Comparison of ENCODE assay signal across 1 cellular context in the genomic region with DNA sequence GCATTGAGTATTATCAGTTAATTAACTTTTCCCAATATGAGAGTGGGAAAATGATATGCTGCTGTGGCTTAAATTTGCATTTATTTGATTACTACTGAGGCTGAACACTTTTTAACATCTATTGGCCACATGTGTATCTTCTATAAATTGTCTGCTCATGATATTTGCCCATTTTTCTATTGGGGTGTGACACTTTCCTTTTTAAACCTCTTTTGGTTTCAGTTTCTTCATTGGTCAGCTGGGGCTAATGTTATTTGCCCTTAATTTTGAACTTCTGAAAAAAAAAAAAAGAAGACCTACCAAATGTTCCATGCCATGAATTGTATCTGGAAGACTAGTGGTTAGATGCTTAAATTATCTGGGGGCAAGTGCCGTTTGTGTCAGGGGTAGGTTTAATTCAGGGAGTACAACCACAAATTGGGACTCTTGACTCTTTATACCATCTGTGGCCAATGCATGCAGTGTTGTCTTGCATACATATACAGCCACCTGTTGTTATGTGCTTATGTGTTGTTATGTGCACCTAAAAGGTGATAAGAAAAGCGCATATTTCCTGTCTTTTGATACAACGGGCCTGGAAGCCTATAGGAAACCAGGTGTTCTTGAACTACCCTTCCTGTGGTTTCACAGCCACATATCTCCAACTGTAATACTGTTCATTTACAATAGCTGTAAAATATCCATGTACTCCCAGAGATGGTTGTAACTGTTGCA.
TF ChIP-seq lines count a peak whose summit lies in the region.

No MANE protein-coding gene starts in this region.

TF ChIP-seq in HepG2, 621 proteins besides CTCF, POLR2A, EP300 and RAD21:
- TF ChIP-seq, protein P1, sequence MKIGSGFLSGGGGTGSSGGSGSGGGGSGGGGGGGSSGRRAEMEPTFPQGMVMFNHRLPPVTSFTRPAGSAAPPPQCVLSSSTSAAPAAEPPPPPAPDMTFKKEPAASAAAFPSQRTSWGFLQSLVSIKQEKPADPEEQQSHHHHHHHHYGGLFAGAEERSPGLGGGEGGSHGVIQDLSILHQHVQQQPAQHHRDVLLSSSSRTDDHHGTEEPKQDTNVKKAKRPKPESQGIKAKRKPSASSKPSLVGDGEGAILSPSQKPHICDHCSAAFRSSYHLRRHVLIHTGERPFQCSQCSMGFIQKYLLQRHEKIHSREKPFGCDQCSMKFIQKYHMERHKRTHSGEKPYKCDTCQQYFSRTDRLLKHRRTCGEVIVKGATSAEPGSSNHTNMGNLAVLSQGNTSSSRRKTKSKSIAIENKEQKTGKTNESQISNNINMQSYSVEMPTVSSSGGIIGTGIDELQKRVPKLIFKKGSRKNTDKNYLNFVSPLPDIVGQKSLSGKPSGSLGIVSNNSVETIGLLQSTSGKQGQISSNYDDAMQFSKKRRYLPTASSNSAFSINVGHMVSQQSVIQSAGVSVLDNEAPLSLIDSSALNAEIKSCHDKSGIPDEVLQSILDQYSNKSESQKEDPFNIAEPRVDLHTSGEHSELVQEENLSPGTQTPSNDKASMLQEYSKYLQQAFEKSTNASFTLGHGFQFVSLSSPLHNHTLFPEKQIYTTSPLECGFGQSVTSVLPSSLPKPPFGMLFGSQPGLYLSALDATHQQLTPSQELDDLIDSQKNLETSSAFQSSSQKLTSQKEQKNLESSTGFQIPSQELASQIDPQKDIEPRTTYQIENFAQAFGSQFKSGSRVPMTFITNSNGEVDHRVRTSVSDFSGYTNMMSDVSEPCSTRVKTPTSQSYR (CRISPR knock-in tag; IDR thresholded peaks at IDR 0.05; ENCODE audit: borderline replicate concordance) = no peak
- no peak for TF ChIP-seq ZNF614 (CRISPR knock-in tag; IDR thresholded peaks at IDR 0.05; ENCODE audit: borderline replicate concordance)
- TF ChIP-seq ZFAT (CRISPR knock-in tag; conservative IDR thresholded peaks at IDR 0.05) = no peak
- TF ChIP-seq SP1 (IDR thresholded peaks at IDR 0.05) = no peak
- no peak for TF ChIP-seq SP1 (CRISPR knock-in tag; IDR thresholded peaks at IDR 0.05)
- TF ChIP-seq GPBP1L1 (CRISPR knock-in tag; IDR thresholded peaks at IDR 0.05) = no peak
- no peak for TF ChIP-seq ZMYM4 (CRISPR knock-in tag; IDR thresholded peaks at IDR 0.05)
- TF ChIP-seq GLI4 (CRISPR knock-in tag; IDR thresholded peaks at IDR 0.05; ENCODE audit: borderline replicate concordance) = no peak
- no peak for TF ChIP-seq NCOA5 (CRISPR knock-in tag; IDR thresholded peaks at IDR 0.05)
